In the genomic region with DNA sequence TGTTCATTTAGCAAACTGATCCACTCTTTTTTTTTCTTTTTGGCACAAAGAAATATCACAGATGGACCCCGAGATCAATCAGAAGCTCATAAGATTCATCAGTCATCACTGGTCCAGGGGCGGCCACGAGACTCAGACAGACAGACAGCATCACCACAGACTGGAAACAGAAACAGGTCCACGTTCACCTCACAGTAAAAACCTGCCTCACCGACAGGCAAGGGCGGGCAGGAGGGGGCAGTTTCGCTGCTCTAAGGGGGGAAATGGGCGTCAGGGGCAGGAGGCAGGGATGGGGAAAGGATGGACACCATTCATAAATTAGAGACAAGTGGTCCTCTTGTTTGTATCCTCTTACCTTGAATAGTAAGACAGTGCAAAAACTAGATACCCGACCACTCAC, we compare ENCODE assay signal across 14 cellular contexts. TPM values are rescaled to one million over a fixed set of nuclear protein-coding genes. Genes with fewer than 3 reads are reported as not detected.
DNase-seq lines count a peak whose midpoint lies in the region; ATAC-seq lines count a peak whose summit lies in the region.
"Had no signal": no experiment of that assay in that cellular context is flagged by ENCODE, and none has a peak within 500 bp of the region (broad histone marks: within the 10 kb centered on the region; RNA-seq: fewer than 3 reads in every experiment).

No MANE protein-coding gene starts in this region.

- no peaks in the 10 kb centered on the region for H3K36me3 ChIP-seq in H7 (replicated peaks; ENCODE audit: control insufficient read depth, insufficient read depth, low read length)
- no peaks in the 10 kb centered on the region for H3K36me3 ChIP-seq in neuronal stem cell (replicated peaks in 1 of 2; ENCODE audit: control insufficient read depth in 2 of 2, insufficient read depth in 2 of 2, low read length in 2 of 2)
- H3K36me3 ChIP-seq: BLaER1 had no signal

- DNase-seq in D341Med (ENCODE audit: low spot score) = peak; percentile 4
- peak; percentile 16 for DNase-seq in H7
- DNase-seq in epidermal melanocyte (ENCODE audit: insufficient read length, low spot score) = peak; percentile 7
- DNase-seq in neuronal stem cell (ENCODE audit: low spot score) = no peak
- no peak for DNase-seq in activated naive CD4-positive, alpha-beta T cell treated with Interleukin-2 at 50 U/mL for 16 hours
- DNase-seq in T-cell = no peak
- DNase-seq in NCI-H1694 (lab: John Stamatoyannopoulos, UW) = no peak
- DNase-seq: CD4-positive, CD25-positive, alpha-beta regulatory T cell; DMS 273 treated with DMSO at 0.1 percent for 48 hours; GM23248; H9 had no signal

- ATAC-seq in T-cell (replicated peaks in 1 of 4) (no peak), GM18870 (IDR thresholded peaks at IDR 0.05; ENCODE audit: unreplicated experiment) (no peak)
- ATAC-seq: A549 had no signal

- no peak overlapping the region for H3K9ac ChIP-seq in neuronal stem cell (ENCODE audit: low read depth, low read length, poor library complexity)
- H3K9ac ChIP-seq: BLaER1, GM23248 had no signal

- H2AFZ ChIP-seq in neuronal stem cell (ENCODE audit: low read length) = no peak overlapping the region
- H2AFZ ChIP-seq: GM23248 had no signal

- H3K9me3 ChIP-seq in neuronal stem cell (replicated peaks in 1 of 2; ENCODE audit: control insufficient read depth in 2 of 2, insufficient read depth in 1 of 2, low read depth in 1 of 2, low read length in 2 of 2) = no peaks in the 10 kb centered on the region
- H3K9me3 ChIP-seq: A549 had no signal

- peak overlapping the region; percentile 80 for H2AK5ac ChIP-seq in neuronal stem cell (ENCODE audit: low read depth, low read length)

- H3K27ac ChIP-seq in neuronal stem cell (replicated peaks; ENCODE audit: low read length) = no peak overlapping the region
- H3K27ac ChIP-seq: A549, BLaER1, GM23248 had no signal

- no CpG with 5 or more reads among the region's 9 CpGs for WGBS in neuronal stem cell (ENCODE audit: extremely low coverage in 2 of 2, insufficient read length in 2 of 2, insufficient replicate concordance in 1 of 2), 2 donors

- no peak overlapping the region for H2BK12ac ChIP-seq in neuronal stem cell (ENCODE audit: low read length)

- H3K23ac ChIP-seq in neuronal stem cell (ENCODE audit: low read depth, low read length, poor library complexity) = no peak overlapping the region

- CTCF ChIA-PET in T-cell (lab: Charles Lee) = interaction anchor here in 1 of 2 donors (0.9 kb wide), 1 partner anchor 11 kb away, joined by 4 read pairs; no protein-coding TSS in a partner anchor

- H3K36me3 Mint-ChIP-seq in T-cell = no peaks in the 10 kb centered on the region
- H3K36me3 Mint-ChIP-seq: CD4-positive, CD25-positive, alpha-beta regulatory T cell had no signal

- peak overlapping the region; percentile 83 for H3K18ac ChIP-seq in neuronal stem cell (ENCODE audit: low read length)

- peaks cover 0 to 13% of the 10 kb centered on the region in 2 donors for H3K4me1 ChIP-seq in neuronal stem cell (ENCODE audit: control insufficient read depth in 2 of 2, insufficient read depth in 1 of 2, low read depth in 1 of 2, low read length in 2 of 2)
- H3K4me1 ChIP-seq: A549, BLaER1 had no signal

- peaks cover 0 to 6% (median 2%) of the 10 kb centered on the region in 3 donors for H3K4me1 Mint-ChIP-seq in T-cell

- H3K4me3 ChIP-seq in H7 (ENCODE audit: insufficient read depth, low read depth, low read length) (no peak overlapping the region), neuronal stem cell (ENCODE audit: low read length in 2 of 2) (no peak overlapping the region)
- H3K4me3 ChIP-seq: A549, BLaER1, GM23248 had no signal

- no peak overlapping the region for H3K27ac Mint-ChIP-seq in T-cell
- H3K27ac Mint-ChIP-seq: CD4-positive, CD25-positive, alpha-beta regulatory T cell; H9 had no signal

- H3K4me3 Mint-ChIP-seq in T-cell = no peak overlapping the region
- H3K4me3 Mint-ChIP-seq: CD4-positive, CD25-positive, alpha-beta regulatory T cell; H9 had no signal

- no peak overlapping the region for H2BK120ac ChIP-seq in neuronal stem cell (ENCODE audit: low read depth, low read length)

- peak overlapping the region; percentile 46 for H2BK5ac ChIP-seq in neuronal stem cell (ENCODE audit: low read length)

- H3K9me3 Mint-ChIP-seq in T-cell = no peaks in the 10 kb centered on the region

- peak overlapping the region; percentile 64 for H3K14ac ChIP-seq in neuronal stem cell (ENCODE audit: low read length)

- no peak overlapping the region for H4K8ac ChIP-seq in neuronal stem cell (ENCODE audit: low read depth, low read length)

- H3K27me3 Mint-ChIP-seq in T-cell = peaks cover 20 to 24% of the 10 kb centered on the region in 2 donors

- H4K91ac ChIP-seq in neuronal stem cell (ENCODE audit: low read depth, low read length, poor library complexity) = no peak overlapping the region

- H3K4me2 ChIP-seq in neuronal stem cell (ENCODE audit: insufficient read depth, low read length, poor library complexity, severe bottlenecking) = no peak overlapping the region
- H3K4me2 ChIP-seq: A549, BLaER1 had no signal

- H3K27me3 ChIP-seq in H7 (ENCODE audit: control insufficient read depth, insufficient read depth, low read length) (no peaks in the 10 kb centered on the region), neuronal stem cell (ENCODE audit: control insufficient read depth in 3 of 3, insufficient read depth in 3 of 3, low read depth in 1 of 3, low read length in 3 of 3) (peaks cover 0 to 13% (median 0%) of the 10 kb centered on the region in 3 experiments)
- H3K27me3 ChIP-seq: BLaER1 had no signal

- H3K79me1 ChIP-seq in neuronal stem cell (ENCODE audit: low read depth, low read length) = no peaks in the 10 kb centered on the region

- peak overlapping the region; percentile 80 for H2BK15ac ChIP-seq in neuronal stem cell (ENCODE audit: low read length)

- no peak overlapping the region for H3K4ac ChIP-seq in neuronal stem cell (ENCODE audit: low read length)

- POLR2A ChIA-PET in T-cell (lab: Charles Lee) = no interaction called here

RNA-seq across cellular contexts. Expression of gene CHST1, which starts 16.5 kb away (rescaled TPM):
- total RNA-seq in H7 (2014; rRNA removed; shearing (Covaris generic)) = 0.87 and 0.89 TPM in 2 replicates
- 2.3 TPM for polyA plus RNA-seq in neuronal stem cell (2013, experiment 1 of 2)
- polyA plus RNA-seq in neuronal stem cell (2013, experiment 2 of 2) = 2.4 TPM
- total RNA-seq in T-cell = under 1 TPM in 1 of 5 donors, not detected in 4; 0.26 TPM
- total RNA-seq: GM23248 had no signal

Comparison
In these comparisons a context has a peak if more than half of its experiments do, and no peak if none do; other contexts are left out.
1. DNase-seq: peak in D341Med (single experiment), H7 (single experiment) and epidermal melanocyte (single experiment); none in neuronal stem cell (single experiment), activated naive CD4-positive, alpha-beta T cell treated with Interleukin-2 at 50 U/mL for 16 hours (single experiment), T-cell (0 of 34) and NCI-H1694 (single experiment).